Comparison of ENCODE assay signal across 29 cellular contexts in the genomic region with DNA sequence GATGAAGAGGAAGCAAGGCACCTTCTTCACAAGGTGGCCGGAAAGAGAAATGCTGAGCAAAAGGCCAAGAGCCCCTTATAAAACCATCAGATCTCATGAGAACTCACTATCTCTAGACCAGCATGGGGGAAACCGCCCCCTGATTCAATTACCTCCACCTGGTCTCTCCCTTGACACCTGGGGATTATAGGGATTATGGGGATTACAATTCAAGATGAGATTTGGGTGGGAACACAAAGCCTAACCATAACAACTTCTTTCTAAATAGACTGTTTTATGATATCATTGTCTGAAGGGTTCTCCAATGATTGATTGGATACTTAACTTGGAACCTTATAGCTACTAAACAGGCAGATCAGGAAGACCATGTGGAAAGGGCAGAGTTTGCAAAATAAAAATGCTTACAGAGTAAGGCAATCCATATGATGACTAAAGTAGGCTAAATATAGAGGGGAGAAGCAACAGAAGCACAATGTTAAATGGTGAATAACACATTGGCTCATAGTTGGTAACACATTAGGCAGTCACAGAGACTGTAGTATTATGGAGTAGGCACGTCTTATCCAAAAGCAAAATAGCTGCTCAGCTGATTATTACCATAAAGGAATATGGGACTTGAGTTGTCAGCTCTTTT.
DNase-seq lines count a peak whose midpoint lies in the region; ATAC-seq, FAIRE-seq and TF ChIP-seq lines count a peak whose summit lies in the region.
"Had no signal": no experiment of that assay in that cellular context is flagged by ENCODE, and none has a peak within 500 bp of the region (broad histone marks: within the 10 kb centered on the region; RNA-seq: fewer than 3 reads in every experiment).

No MANE protein-coding gene starts in this region.

- no peak overlapping the region for H3K4me2 ChIP-seq in IMR-90 (ENCODE audit: low read depth, low read length)
- H3K4me2 ChIP-seq in astrocyte (ENCODE audit: low read length): no peak overlapping the region

- no peaks in the 10 kb centered on the region for H3K27me3 Mint-ChIP-seq in astrocyte (ENCODE audit: low read depth, unreplicated experiment)

- ATAC-seq in IMR-90 (ENCODE audit: low read depth): peak; percentile 79
- no peak for ATAC-seq in HG03280 (IDR thresholded peaks at IDR 0.05; ENCODE audit: unreplicated experiment)
- ATAC-seq in GM18502 (IDR thresholded peaks at IDR 0.05; ENCODE audit: poor library complexity, unreplicated experiment): no peak
- ATAC-seq: CD8-positive, alpha-beta T cell; left colon; naive thymus-derived CD4-positive, alpha-beta T cell; Right ventricle myocardium inferior; WTC11 had no signal

- H4K91ac ChIP-seq in IMR-90 (ENCODE audit: insufficient read depth, low read depth, low read length): no peak overlapping the region

- H3K79me1 ChIP-seq in IMR-90 (ENCODE audit: low read depth in 1 of 2, low read length in 2 of 2): no peaks in the 10 kb centered on the region

- no CpG with 5 or more reads among the region's 3 CpGs for WGBS in IMR-90 (ENCODE audit: extremely low coverage in 2 of 2, insufficient read length in 1 of 2), 2 experiments

- H3K27me3 ChIP-seq in IMR-90 (ENCODE audit: control insufficient read depth, insufficient read depth, low read length) (no peaks in the 10 kb centered on the region), astrocyte (ENCODE audit: insufficient read depth, low read length) (no peaks in the 10 kb centered on the region)
- H3K27me3 ChIP-seq: dorsolateral prefrontal cortex, upper lobe of left lung had no signal

- no peak overlapping the region for H3K27ac ChIP-seq in IMR-90 (ENCODE audit: insufficient read depth, low read length)
- no peak overlapping the region for H3K27ac ChIP-seq in astrocyte (ENCODE audit: low read depth, low read length)
- H3K27ac ChIP-seq: dorsolateral prefrontal cortex, upper lobe of left lung had no signal

- no peak overlapping the region for H2BK5ac ChIP-seq in IMR-90 (ENCODE audit: low read depth, low read length, poor library complexity, severe bottlenecking)

- no peak overlapping the region for H2BK20ac ChIP-seq in IMR-90 (ENCODE audit: low read depth, low read length)

- CTCF ChIA-PET in IMR-90 (lab: Yijun Ruan, JAX): no interaction called here

- H3K9me3 Mint-ChIP-seq in astrocyte (ENCODE audit: unreplicated experiment): no peaks in the 10 kb centered on the region
- H3K9me3 Mint-ChIP-seq: activated T-helper 1 cell treated with anti-CD3 and anti-CD28 coated beads, Interleukin-12 subunit alpha, Interleukin-12 subunit beta, Interleukin-2, Interleukin-4 antibody, amounts not matched to agents 30 ng/mL and 10 ng/mL and 1 ng/mL, durations not matched to agents 14 hours and 24 hours and 36 hours; WTC11 had no signal

- H3K9me3 ChIP-seq in IMR-90 (ENCODE audit: control insufficient read depth, insufficient read depth, low read length) (no peaks in the 10 kb centered on the region), astrocyte (ENCODE audit: insufficient read depth, low read depth, low read length) (no peaks in the 10 kb centered on the region)
- H3K9me3 ChIP-seq: upper lobe of left lung had no signal

- in situ Hi-C loops in IMR-90 (cut with MboI; ENCODE audit: low sequenced_read_pairs): no loop called here

- H2AK9ac ChIP-seq in IMR-90 (replicated peaks; ENCODE audit: low read depth, low read length, poor library complexity): no peak overlapping the region

- H2BK120ac ChIP-seq in IMR-90 (ENCODE audit: low read depth, low read length): no peak overlapping the region

- no peak overlapping the region for H3K4ac ChIP-seq in IMR-90 (ENCODE audit: low read depth, low read length)

- no peak for TF ChIP-seq RAD21 in IMR-90 (IDR thresholded peaks at IDR 0.05; ENCODE audit: low read length)

- dilution Hi-C loops in IMR-90 (cut with HindIII; ENCODE audit: low sequenced_read_pairs, unreplicated experiment): no loop called here

- POLR2A ChIA-PET in IMR-90 (lab: Charles Lee; ENCODE audit: unreplicated experiment): no interaction called here

- no peak overlapping the region for H3K23ac ChIP-seq in IMR-90 (ENCODE audit: low read depth, low read length)

- H4K20me1 ChIP-seq in IMR-90 (ENCODE audit: insufficient read depth, low read length): no peaks in the 10 kb centered on the region
- H4K20me1 ChIP-seq in astrocyte (ENCODE audit: insufficient read depth, low read length): no peaks in the 10 kb centered on the region

- no peaks in the 10 kb centered on the region for H3K36me3 Mint-ChIP-seq in astrocyte (ENCODE audit: low read depth, unreplicated experiment)
- H3K36me3 Mint-ChIP-seq: CD8-positive, alpha-beta T cell; naive thymus-derived CD4-positive, alpha-beta T cell; WTC11 had no signal

- TF ChIP-seq CTCF in IMR-90 (conservative IDR thresholded peaks at IDR 0.05; ENCODE audit: low read depth, low read length): no peak
- no peak for TF ChIP-seq CTCF in astrocyte (IDR thresholded peaks at IDR 0.05; ENCODE audit: insufficient read depth, low read depth, low read length)

- no peak overlapping the region for H3K4me3 Mint-ChIP-seq in astrocyte (ENCODE audit: unreplicated experiment)
- H3K4me3 Mint-ChIP-seq: activated T-helper 1 cell treated with anti-CD3 and anti-CD28 coated beads, Interleukin-12 subunit alpha, Interleukin-12 subunit beta, Interleukin-2, Interleukin-4 antibody, amounts not matched to agents 30 ng/mL and 10 ng/mL and 1 ng/mL, durations not matched to agents 14 hours and 24 hours and 36 hours; CD8-positive, alpha-beta T cell; central memory CD8-positive, alpha-beta T cell; naive thymus-derived CD4-positive, alpha-beta T cell; WTC11 had no signal

- no peak for TF ChIP-seq POLR2A in IMR-90 (IDR thresholded peaks at IDR 0.05; ENCODE audit: low read depth, low read length)

- H2AK5ac ChIP-seq in IMR-90 (ENCODE audit: low read depth, low read length): no peak overlapping the region

- no peak overlapping the region for H3K9ac ChIP-seq in IMR-90 (ENCODE audit: low read depth, low read length)
- no peak overlapping the region for H3K9ac ChIP-seq in astrocyte (ENCODE audit: low read length)

- H3K27ac Mint-ChIP-seq in astrocyte (ENCODE audit: unreplicated experiment): no peak overlapping the region
- H3K27ac Mint-ChIP-seq: activated T-helper 1 cell treated with anti-CD3 and anti-CD28 coated beads, Interleukin-12 subunit alpha, Interleukin-12 subunit beta, Interleukin-2, Interleukin-4 antibody, amounts not matched to agents 30 ng/mL and 10 ng/mL and 1 ng/mL, durations not matched to agents 14 hours and 24 hours and 36 hours; CD8-positive, alpha-beta T cell; naive thymus-derived CD4-positive, alpha-beta T cell; WTC11 had no signal

- H3K4me3 ChIP-seq in IMR-90 (ENCODE audit: insufficient read depth, low read depth, low read length) (no peak overlapping the region), astrocyte (ENCODE audit: insufficient read depth, low read depth, low read length) (no peak overlapping the region)
- H3K4me3 ChIP-seq: dorsolateral prefrontal cortex, upper lobe of left lung had no signal

- H4K5ac ChIP-seq in IMR-90 (ENCODE audit: low read depth, low read length): no peak overlapping the region

- no peaks in the 10 kb centered on the region for H3K79me2 ChIP-seq in astrocyte (ENCODE audit: insufficient read depth, low read length)

- H2AFZ ChIP-seq in IMR-90 (replicated peaks; ENCODE audit: low read length, poor library complexity) (no peak overlapping the region), astrocyte (ENCODE audit: low read depth, low read length) (no peak overlapping the region)

- H3K18ac ChIP-seq in IMR-90 (ENCODE audit: low read depth, low read length): no peak overlapping the region

- H4K8ac ChIP-seq in IMR-90 (ENCODE audit: low read depth in 2 of 2, low read length in 2 of 2): no peak overlapping the region

- no peak overlapping the region for H3K14ac ChIP-seq in IMR-90 (replicated peaks; ENCODE audit: low read depth, low read length)

- no peaks in the 10 kb centered on the region for H3K36me3 ChIP-seq in IMR-90 (ENCODE audit: control insufficient read depth, insufficient read depth, low read length)
- H3K36me3 ChIP-seq in astrocyte (ENCODE audit: insufficient read depth, low read length): no peaks in the 10 kb centered on the region
- H3K36me3 ChIP-seq: upper lobe of left lung had no signal

- H3K4me1 ChIP-seq in IMR-90 (ENCODE audit: control insufficient read depth, insufficient read depth, low read length) (peaks cover 2% of the 10 kb centered on the region; the same call in 1 of the 2 replicates), astrocyte (ENCODE audit: insufficient read depth, low read length) (no peaks in the 10 kb centered on the region)
- H3K4me1 ChIP-seq: upper lobe of left lung had no signal

- H2BK15ac ChIP-seq in IMR-90 (ENCODE audit: low read depth, low read length): no peak overlapping the region

- H3K4me1 Mint-ChIP-seq in astrocyte (ENCODE audit: low read depth, unreplicated experiment): peaks cover 2% of the 10 kb centered on the region
- H3K4me1 Mint-ChIP-seq: central memory CD8-positive, alpha-beta T cell; naive thymus-derived CD4-positive, alpha-beta T cell had no signal

- H3K56ac ChIP-seq in IMR-90 (ENCODE audit: extremely low read depth, insufficient read depth, low read length): no peak overlapping the region

- BruUV-seq in IMR-90 (replicated peaks; lab: Mats Ljungman, UMichigan): no TSS peak

- no peak for FAIRE-seq in astrocyte (lab: Jason Lieb, UNC)
- FAIRE-seq: endothelial cell of umbilical vein, GM12892, small intestine had no signal

- intact Hi-C loops in IMR-90 (cut with micrococcal nuclease): no loop called here

- H3K9me1 ChIP-seq in IMR-90 (ENCODE audit: insufficient read depth, low read length): no peaks in the 10 kb centered on the region

- DNase-seq in GM04503 (ENCODE audit: low read depth) (peak; percentile 15), IMR-90 (peak; percentile 79), astrocyte (ENCODE audit: low read depth) (peak; percentile 8), foreskin melanocyte (peak; percentile 11), HUDEP-2 (lab: John Stamatoyannopoulos, UW; ENCODE audit: unreplicated experiment in 76 of 76) (no peak), NCI-H146 (lab: John Stamatoyannopoulos, UW) (no peak)
- DNase-seq: activated naive CD4-positive, alpha-beta T cell treated with anti-CD3 and anti-CD28 coated beads, Interleukin-2, amount 50 U/mL, for 16 hours; CD8-positive, alpha-beta T cell; DMS79; dorsolateral prefrontal cortex; foreskin fibroblast; Kasumi-1; left colon; naive thymus-derived CD4-positive, alpha-beta T cell; NCI-H187 treated with DMSO at 0.1 percent for 48 hours; NCI-H226; NCI-H774; OCI-M1; small intestine; stimulated activated CD4-positive, alpha-beta T cell treated with anti-CD3 and anti-CD28 coated beads, Interleukin-2, amount 100 ng/mL, for 24 hours; upper lobe of left lung had no signal

TF ChIP-seq in IMR-90, 13 proteins besides CTCF, POLR2A, EP300 and RAD21:
- peak; percentile 70 for TF ChIP-seq CEBPB (IDR thresholded peaks at IDR 0.05; ENCODE audit: low read depth, low read length)
- no peak for TF ChIP-seq CHD1 (IDR thresholded peaks at IDR 0.05; ENCODE audit: low read depth, low read length)
- peak; percentile 55 for TF ChIP-seq MAFK (IDR thresholded peaks at IDR 0.05; ENCODE audit: low read depth, low read length)
- TF ChIP-seq FOS (IDR thresholded peaks at IDR 0.05; ENCODE audit: low read depth, low read length): 0 out of 2 replicates have a peak, but pooled peaks have one; percentile 21

Comparison
In these comparisons a context has a peak if more than half of its experiments do, and no peak if none do; other contexts are left out.
1. DNase-seq: peak in GM04503 (single experiment), IMR-90 (single experiment), astrocyte (single experiment) and foreskin melanocyte (single experiment); none in HUDEP-2 (0 of 76) and NCI-H146 (single experiment).